ENCODE assay signal across 1 cellular context in the genomic region with DNA sequence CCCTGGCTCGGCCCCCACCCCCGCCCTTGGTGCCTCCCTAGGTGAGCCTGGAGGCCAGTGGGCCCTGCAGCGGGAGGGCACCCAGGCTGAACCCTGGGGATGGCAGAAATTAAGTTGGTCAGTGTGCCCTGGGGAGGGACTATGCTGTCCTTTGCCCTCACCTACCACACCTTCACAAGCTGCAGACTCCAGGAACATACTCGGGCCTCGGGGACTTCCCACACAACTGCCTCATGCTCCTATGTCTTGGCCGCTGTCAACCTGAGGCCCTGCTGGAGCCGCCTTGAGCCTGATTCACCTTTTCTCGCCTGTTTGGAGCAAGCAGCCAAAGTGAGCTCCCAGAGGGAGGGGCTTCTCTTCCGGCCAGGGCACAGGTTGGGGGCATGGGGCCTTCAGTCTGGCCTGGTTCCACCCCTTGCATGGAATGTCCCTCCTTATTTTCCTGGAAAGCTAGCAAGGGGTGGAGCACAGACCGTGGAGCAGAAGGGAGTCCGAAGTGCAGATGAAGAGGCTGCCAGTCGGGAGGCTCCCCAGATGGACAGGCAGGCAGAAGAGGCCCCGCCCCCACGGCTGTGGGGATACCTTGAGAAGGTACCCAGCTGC.
TF ChIP-seq lines count a peak whose summit lies in the region.

No MANE protein-coding gene starts in this region.

TF ChIP-seq in SK-N-SH, 30 proteins besides CTCF, POLR2A, EP300 and RAD21:
- TF ChIP-seq JUND (IDR thresholded peaks at IDR 0.05), result no peak
